In the genomic region with DNA sequence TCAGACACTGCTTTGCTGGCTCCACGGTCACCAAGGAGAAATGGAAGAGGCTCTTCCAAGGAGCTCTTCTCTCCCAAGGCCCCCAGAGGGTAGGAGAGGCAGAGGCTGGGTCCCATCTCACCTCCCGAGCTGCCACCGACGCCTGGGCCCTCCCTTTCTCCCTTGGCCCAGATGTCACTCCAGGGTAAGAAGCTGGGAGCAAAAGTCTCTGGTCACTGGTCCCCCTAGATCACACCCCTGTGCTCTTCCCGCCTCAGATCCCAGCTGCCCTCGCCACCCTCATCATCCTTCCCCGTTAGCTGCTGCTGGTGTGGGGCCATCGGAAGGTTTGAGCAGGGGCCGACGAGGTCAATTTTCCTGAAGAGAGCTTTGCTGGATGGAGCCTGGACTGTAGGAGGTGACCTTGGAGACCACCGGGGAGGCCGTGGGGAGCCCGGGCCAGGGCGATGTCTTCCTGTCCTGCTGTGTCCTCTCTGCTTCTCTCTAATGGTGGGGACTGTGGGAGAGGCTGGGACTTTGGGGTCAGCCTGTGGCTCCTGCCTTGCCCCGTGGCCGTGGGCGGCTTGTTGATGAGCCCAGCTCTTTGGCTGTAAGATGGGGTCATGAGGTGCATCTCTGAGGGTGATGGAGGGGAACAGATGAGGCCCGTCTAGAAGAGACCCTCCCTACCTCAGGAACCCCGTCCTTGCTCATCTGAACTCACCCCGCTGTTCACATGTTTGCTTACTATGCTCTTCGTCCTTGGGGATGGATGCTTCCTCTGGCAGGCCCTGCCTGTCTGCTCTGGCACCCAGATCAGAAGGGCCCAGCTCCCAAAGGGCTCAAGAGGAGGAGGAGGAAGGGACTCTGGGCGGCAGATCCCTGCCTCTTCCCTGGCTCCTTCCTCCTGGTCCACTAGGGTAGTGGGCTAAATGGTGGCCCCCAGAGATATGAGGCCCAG, we compare ENCODE assay signal across 1 cellular context.
TF ChIP-seq lines count a peak whose summit lies in the region.

No MANE protein-coding gene starts in this region.

TF ChIP-seq in H1, 55 proteins besides CTCF, POLR2A, EP300 and RAD21:
- TF ChIP-seq, protein P1, sequence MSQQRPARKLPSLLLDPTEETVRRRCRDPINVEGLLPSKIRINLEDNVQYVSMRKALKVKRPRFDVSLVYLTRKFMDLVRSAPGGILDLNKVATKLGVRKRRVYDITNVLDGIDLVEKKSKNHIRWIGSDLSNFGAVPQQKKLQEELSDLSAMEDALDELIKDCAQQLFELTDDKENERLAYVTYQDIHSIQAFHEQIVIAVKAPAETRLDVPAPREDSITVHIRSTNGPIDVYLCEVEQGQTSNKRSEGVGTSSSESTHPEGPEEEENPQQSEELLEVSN (IDR thresholded peaks at IDR 0.05): peak; percentile 60
- TF ChIP-seq CHD1 (IDR thresholded peaks at IDR 0.05; ENCODE audit: low read depth, low read length): no peak
TF ChIP-seq in H1: peak in this region for 1.
